ENCODE assay signal across 8 cellular contexts in the genomic region with DNA sequence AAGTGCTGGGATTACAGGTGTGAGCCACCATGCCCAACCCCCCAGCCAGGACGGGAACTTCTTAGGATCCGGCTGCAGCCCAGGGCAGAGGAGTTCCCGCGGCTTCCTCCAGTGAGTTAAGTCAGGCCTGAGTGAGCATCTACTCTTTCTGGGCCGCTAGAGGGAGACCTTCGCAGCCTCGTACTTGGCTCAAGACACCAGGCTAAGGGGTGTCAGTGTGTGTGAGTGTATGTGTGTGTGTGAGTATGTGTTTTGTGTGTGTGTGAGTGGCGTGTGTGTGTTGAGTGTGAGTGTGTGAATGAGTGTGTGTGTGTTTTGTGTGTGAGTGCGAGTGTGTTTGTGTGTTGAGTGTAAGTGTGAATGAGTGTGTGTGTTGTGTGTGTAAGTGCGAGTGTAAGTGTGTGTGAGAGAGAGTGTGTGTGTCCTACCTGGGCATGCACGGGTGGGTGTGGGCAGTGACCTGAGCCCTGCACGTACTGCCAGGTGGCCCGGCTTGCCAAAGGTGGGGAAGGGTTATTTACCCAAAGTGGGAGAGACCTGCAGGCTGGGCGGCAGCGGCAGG. TPM values are rescaled to one million over a fixed set of nuclear protein-coding genes. Genes with fewer than 3 reads are reported as not detected.
DNase-seq lines count a peak whose midpoint lies in the region; ATAC-seq and TF ChIP-seq lines count a peak whose summit lies in the region.

No MANE protein-coding gene starts in this region.

- no peak for TF ChIP-seq POLR2A in HCT116 (IDR thresholded peaks at IDR 0.05; ENCODE audit: borderline replicate concordance, extremely low read depth, insufficient read depth, insufficient read length)

- no peak overlapping the region for H3K4me3 ChIP-seq in HCT116 (replicated peaks in 1 of 2; ENCODE audit: low read depth in 1 of 2, low read length in 2 of 2)

- H3K9me2 ChIP-seq in HCT116 (ENCODE audit: insufficient read depth), result no peaks in the 10 kb centered on the region

- H3K79me2 ChIP-seq in HCT116 (ENCODE audit: insufficient read depth, low read length), result no peaks in the 10 kb centered on the region

- H3K9ac ChIP-seq in HCT116 (ENCODE audit: low read length), result no peak overlapping the region

- H2AFZ ChIP-seq in HCT116 (ENCODE audit: low read depth, low read length, poor library complexity, severe bottlenecking), result no peak overlapping the region

- peaks cover 2 to 22% of the 10 kb centered on the region in 2 experiments; a peak in 2 of 4 replicates for H3K4me1 ChIP-seq in HCT116 (ENCODE audit: control insufficient read depth in 1 of 2, insufficient read depth in 2 of 2, low read length in 2 of 2)

- BruUV-seq in HCT116 (replicated peaks; lab: Mats Ljungman, UMichigan), result no TSS peak

- no peak overlapping the region for H3K27ac ChIP-seq in HCT116 (ENCODE audit: low read depth, low read length)

- no peaks in the 10 kb centered on the region for H3K36me3 ChIP-seq in HCT116 (ENCODE audit: control insufficient read depth in 1 of 2, insufficient read depth in 2 of 2, low read length in 2 of 2)

- CTCF ChIA-PET in HCT116 (lab: Charles Lee), result interaction anchor here (1.0 to 1.9 kb wide), 6 partner anchors 8 to 132 kb away, joined by 3 to 15 read pairs (median 5); no protein-coding TSS in a partner anchor

- POLR2A ChIA-PET in HCT116 (lab: Charles Lee), result interaction anchor here (0.8 kb wide), 1 partner anchor 25 kb away, joined by 3 read pairs; no protein-coding TSS in a partner anchor

- ATAC-seq in HCT116 (peak; percentile 99), left lobe of liver (peak; percentile 75), GM19035 (IDR thresholded peaks at IDR 0.05; ENCODE audit: unreplicated experiment) (no peak)

- H3K4me2 ChIP-seq in HCT116 (ENCODE audit: low read length), result peak overlapping the region; percentile 48

- no peaks in the 10 kb centered on the region for H3K9me3 ChIP-seq in HCT116 (ENCODE audit: control insufficient read depth in 1 of 2, insufficient read depth in 1 of 2, low read depth in 1 of 2, low read length in 2 of 2)

- TF ChIP-seq CTCF in HCT116 (IDR thresholded peaks at IDR 0.05 in 2 of 3, conservative IDR thresholded peaks at IDR 0.05 in 1 of 3; ENCODE audit: borderline replicate concordance in 1 of 3, insufficient read depth in 1 of 3, low read depth in 2 of 3, low read length in 2 of 3), result peak; percentile 92 to 98 (median 92)

- H4K20me1 ChIP-seq in HCT116 (ENCODE audit: insufficient read depth), result no peaks in the 10 kb centered on the region

- peak; percentile 95 for TF ChIP-seq RAD21 in HCT116 (IDR thresholded peaks at IDR 0.05; ENCODE audit: low read depth)

- H3K27me3 ChIP-seq in HCT116 (ENCODE audit: insufficient read depth, low read length), result no peaks in the 10 kb centered on the region

- RAD21 ChIA-PET in HCT116 (lab: Charles Lee; ENCODE audit: low non-redundant PET in 1 of 2, low total read pairs in 2 of 2, uncharacterized antibody in 2 of 2, unreplicated experiment in 2 of 2), result interaction anchor here (0.7 to 1.4 kb wide), 4 partner anchors 18 to 132 kb away, joined by 3 to 4 read pairs (median 3); no protein-coding TSS in a partner anchor

- DNase-seq in Ammon's horn (ENCODE audit: low spot score) (peak; percentile 90), HCT116 (ENCODE audit: low read depth, low spot score) (peak; percentile 88), NCI-H510A treated with DMSO at 0.1 percent for 48 hours (lab: John Stamatoyannopoulos, UW) (peak; percentile 68), cerebellum (ENCODE audit: low spot score) (peak; percentile 68), left lobe of liver (ENCODE audit: low spot score) (peak; percentile 76)
- peak; percentile 64 to 65 for DNase-seq in activated CD4-positive, alpha-beta T cell treated with anti-CD3 and anti-CD28 coated beads for 24 hours (ENCODE audit: low read depth in 2 of 2)
- peak; percentile 79 for DNase-seq in stimulated activated CD4-positive, alpha-beta T cell treated with anti-CD3 and anti-CD28 coated beads, Interleukin-4, amount 100 ng/mL, for 24 hours

- intact Hi-C loops in HCT116 (cut with micrococcal nuclease), result loop anchor here (1.0 to 5.0 kb wide), 4 partner anchors 24 to 132 kb away; a partner anchor contains a TSS

TF ChIP-seq in HCT116, 20 proteins besides CTCF, POLR2A, EP300 and RAD21:
- peak; percentile 61 for TF ChIP-seq YY1 (IDR thresholded peaks at IDR 0.05; ENCODE audit: extremely low read depth, insufficient replicate concordance, low read depth, low read length)
- peak; percentile 72 for TF ChIP-seq TCF7L2 (IDR thresholded peaks at IDR 0.05; ENCODE audit: borderline replicate concordance, extremely low read depth, insufficient read depth, insufficient read length)
- peak; percentile 48; the same call in 1 of the 2 replicates for TF ChIP-seq POLR2AphosphoS5 (IDR thresholded peaks at IDR 0.05; ENCODE audit: low read depth, low read length)
- 0 out of 2 replicates have a peak, but pooled peaks have one; percentile 62 for TF ChIP-seq CBX3 (IDR thresholded peaks at IDR 0.05; ENCODE audit: low read depth)
- TF ChIP-seq, protein P1, sequence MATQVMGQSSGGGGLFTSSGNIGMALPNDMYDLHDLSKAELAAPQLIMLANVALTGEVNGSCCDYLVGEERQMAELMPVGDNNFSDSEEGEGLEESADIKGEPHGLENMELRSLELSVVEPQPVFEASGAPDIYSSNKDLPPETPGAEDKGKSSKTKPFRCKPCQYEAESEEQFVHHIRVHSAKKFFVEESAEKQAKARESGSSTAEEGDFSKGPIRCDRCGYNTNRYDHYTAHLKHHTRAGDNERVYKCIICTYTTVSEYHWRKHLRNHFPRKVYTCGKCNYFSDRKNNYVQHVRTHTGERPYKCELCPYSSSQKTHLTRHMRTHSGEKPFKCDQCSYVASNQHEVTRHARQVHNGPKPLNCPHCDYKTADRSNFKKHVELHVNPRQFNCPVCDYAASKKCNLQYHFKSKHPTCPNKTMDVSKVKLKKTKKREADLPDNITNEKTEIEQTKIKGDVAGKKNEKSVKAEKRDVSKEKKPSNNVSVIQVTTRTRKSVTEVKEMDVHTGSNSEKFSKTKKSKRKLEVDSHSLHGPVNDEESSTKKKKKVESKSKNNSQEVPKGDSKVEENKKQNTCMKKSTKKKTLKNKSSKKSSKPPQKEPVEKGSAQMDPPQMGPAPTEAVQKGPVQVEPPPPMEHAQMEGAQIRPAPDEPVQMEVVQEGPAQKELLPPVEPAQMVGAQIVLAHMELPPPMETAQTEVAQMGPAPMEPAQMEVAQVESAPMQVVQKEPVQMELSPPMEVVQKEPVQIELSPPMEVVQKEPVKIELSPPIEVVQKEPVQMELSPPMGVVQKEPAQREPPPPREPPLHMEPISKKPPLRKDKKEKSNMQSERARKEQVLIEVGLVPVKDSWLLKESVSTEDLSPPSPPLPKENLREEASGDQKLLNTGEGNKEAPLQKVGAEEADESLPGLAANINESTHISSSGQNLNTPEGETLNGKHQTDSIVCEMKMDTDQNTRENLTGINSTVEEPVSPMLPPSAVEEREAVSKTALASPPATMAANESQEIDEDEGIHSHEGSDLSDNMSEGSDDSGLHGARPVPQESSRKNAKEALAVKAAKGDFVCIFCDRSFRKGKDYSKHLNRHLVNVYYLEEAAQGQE (IDR thresholded peaks at IDR 0.05; ENCODE audit: low read depth), result no peak

RNA-seq across cellular contexts. Expression of a gene that starts 58.5 kb away (rescaled TPM):
- total RNA-seq in HCT116 (2021; ENCODE audit: unreplicated experiment) (not detected), cerebellum (1.6 TPM), left lobe of liver (not detected)
- not detected in 2 replicates for polyA plus RNA-seq in HCT116 (2012)
